ENCODE assay signal across 1 cellular context in genomic region chr5:157482702-157483101, GRCh38.
TF ChIP-seq lines count a peak whose summit lies in the region.

No MANE protein-coding gene starts in this region.

TF ChIP-seq in HEK293, 187 proteins besides CTCF, POLR2A, EP300 and RAD21 (continued from another document):
- 0 out of 2 replicates have a peak, but pooled peaks have one; percentile 44 for TF ChIP-seq ZNF280D (tag by site-specific recombination; IDR thresholded peaks at IDR 0.05)
